In the genomic region with DNA sequence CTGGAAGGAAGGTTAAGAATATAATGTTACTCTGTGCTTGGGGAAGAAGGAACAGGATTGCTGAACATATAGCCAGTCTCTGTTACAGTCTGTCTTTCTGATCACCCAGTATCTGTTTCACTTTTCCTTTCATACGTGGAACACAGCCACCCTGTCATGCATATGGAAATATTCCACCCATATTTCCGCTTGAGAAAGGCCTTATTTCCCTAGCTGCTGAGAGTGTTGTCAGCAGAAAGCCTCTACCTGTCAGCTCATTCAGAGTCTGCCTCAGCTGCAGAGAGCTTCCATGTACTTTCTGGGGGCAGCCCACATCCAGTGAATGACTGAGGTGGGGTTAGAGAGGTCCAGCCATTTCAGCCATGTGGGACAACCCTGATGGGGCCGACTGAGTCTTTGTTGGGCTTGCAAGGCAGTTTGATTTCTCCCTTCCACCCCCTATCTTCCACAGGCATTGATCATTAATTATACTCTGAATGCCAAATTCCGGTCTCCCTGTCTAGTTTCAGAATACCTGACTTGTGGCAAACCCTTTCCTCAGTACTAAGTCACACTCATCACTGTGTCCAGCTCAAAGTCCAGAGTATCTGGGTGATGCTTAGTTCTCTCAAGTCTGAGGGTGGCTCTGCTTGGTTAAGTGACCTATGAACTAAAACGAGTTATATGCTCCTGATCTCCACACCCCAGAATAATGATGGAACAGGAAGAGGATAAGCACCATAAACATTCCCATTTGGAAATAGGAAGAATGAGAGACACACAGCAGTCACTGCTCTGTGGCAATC, we compare ENCODE assay signal across 10 cellular contexts. TPM values are rescaled to one million over a fixed set of nuclear protein-coding genes. Genes with fewer than 3 reads are reported as not detected.
DNase-seq lines count a peak whose midpoint lies in the region; ATAC-seq and TF ChIP-seq lines count a peak whose summit lies in the region.
"Had no signal": no experiment of that assay in that cellular context is flagged by ENCODE, and none has a peak within 500 bp of the region (broad histone marks: within the 10 kb centered on the region; RNA-seq: fewer than 3 reads in every experiment).

No MANE protein-coding gene starts in this region.

- H3K27me3 ChIP-seq in PC-9 (ENCODE audit: insufficient read depth, low read depth), result no peaks in the 10 kb centered on the region
- no peaks in the 10 kb centered on the region for H3K27me3 ChIP-seq in uterus

- no peak for TF ChIP-seq POLR2A in uterus (IDR thresholded peaks at IDR 0.05)

- POLR2A ChIA-PET in PC-9 (lab: Charles Lee; ENCODE audit: unreplicated experiment), result no interaction called here

- no peak overlapping the region for H2AFZ ChIP-seq in PC-9

- no peaks in the 10 kb centered on the region for H4K20me1 ChIP-seq in PC-9 (ENCODE audit: insufficient read depth)

- no peak overlapping the region for H3K27ac ChIP-seq in PC-9
- no peak overlapping the region for H3K27ac ChIP-seq in uterus
- H3K27ac ChIP-seq: thoracic aorta had no signal

- H3K36me3 ChIP-seq in PC-9 (ENCODE audit: low read depth), result no peaks in the 10 kb centered on the region
- H3K36me3 ChIP-seq in uterus, result no peaks in the 10 kb centered on the region
- H3K36me3 ChIP-seq: thoracic aorta had no signal

- peak; percentile 96 for ATAC-seq in GM18517 (IDR thresholded peaks at IDR 0.05; ENCODE audit: unreplicated experiment)
- ATAC-seq in GM21381 (IDR thresholded peaks at IDR 0.05; ENCODE audit: unreplicated experiment), result peak; percentile 89
- ATAC-seq in HG03442 (IDR thresholded peaks at IDR 0.05; ENCODE audit: unreplicated experiment), result peak; percentile 85

- peak; percentile 60 for DNase-seq in germinal center (ENCODE audit: low spot score)
- no peak for DNase-seq in SHP77 treated with DMSO at 0.1 percent for 48 hours (lab: John Stamatoyannopoulos, UW)
- DNase-seq in PC-9, result no peak
- no peak for DNase-seq in uterus
- no peak for DNase-seq in SHP77 (lab: John Stamatoyannopoulos, UW)

- H3K79me2 ChIP-seq in PC-9 (ENCODE audit: low read depth), result no peaks in the 10 kb centered on the region

- no peaks in the 10 kb centered on the region for H3K4me1 ChIP-seq in PC-9 (replicated peaks; ENCODE audit: insufficient read depth)
- no peaks in the 10 kb centered on the region for H3K4me1 ChIP-seq in uterus

- CTCF ChIA-PET in PC-9 (lab: Charles Lee), result no interaction called here

- H3K4me3 ChIP-seq in PC-9 (no peak overlapping the region), uterus (no peak overlapping the region)
- H3K4me3 ChIP-seq: thoracic aorta had no signal

- intact Hi-C loops in PC-9 (cut with micrococcal nuclease; ENCODE audit: unreplicated experiment), result no loop called here
- intact Hi-C loops in uterus (cut with DNase I; ENCODE audit: low total_unique reads), result no loop called here

- H3K9me2 ChIP-seq in PC-9 (ENCODE audit: insufficient read depth), result no peaks in the 10 kb centered on the region

- no TSS peak for BruUV-seq in PC-9 (replicated peaks; lab: Mats Ljungman, UMichigan)

- no peaks in the 10 kb centered on the region for H3F3A ChIP-seq in PC-9 (ENCODE audit: insufficient read depth, low read depth)

- no peak overlapping the region for H3K4me2 ChIP-seq in PC-9

- H3K9me3 ChIP-seq in PC-9 (ENCODE audit: insufficient read depth, low read depth), result no peaks in the 10 kb centered on the region
- no peaks in the 10 kb centered on the region for H3K9me3 ChIP-seq in uterus
- H3K9me3 ChIP-seq: thoracic aorta had no signal

- TF ChIP-seq CTCF in PC-9 (conservative IDR thresholded peaks at IDR 0.05) (no peak), uterus (IDR thresholded peaks at IDR 0.05) (no peak)

RNA-seq across cellular contexts. Expression of gene SMIM9, which starts 6.6 kb away (rescaled TPM):
- total RNA-seq in PC-9 (2021) (not detected in 2 replicates), uterus (not detected)
- total RNA-seq: renal cortical epithelial cell, thoracic aorta had no signal

RNA-seq across cellular contexts. Expression of gene MPP1, which starts 22.5 kb away (rescaled TPM):
- total RNA-seq in PC-9 (2021) (4.2 and 4.8 TPM in 2 replicates), uterus (10 to 100 TPM in 3 of 4 donors, 1 to 10 TPM in 1; 8.5 to 31.0 (median 20.4) TPM)

RNA-seq across cellular contexts. Expression of gene F8A1, which starts 58.3 kb away (rescaled TPM):
- total RNA-seq in PC-9 (2021) (12.1 and 19.6 TPM in 2 replicates), uterus (10 to 100 TPM in 1 of 4 donors, 1 to 10 TPM in 2, under 1 TPM in 1; 0.28 to 16.7 (median 6.1) TPM)
